Comparison of ENCODE assay signal across 2 cellular contexts in the genomic region with DNA sequence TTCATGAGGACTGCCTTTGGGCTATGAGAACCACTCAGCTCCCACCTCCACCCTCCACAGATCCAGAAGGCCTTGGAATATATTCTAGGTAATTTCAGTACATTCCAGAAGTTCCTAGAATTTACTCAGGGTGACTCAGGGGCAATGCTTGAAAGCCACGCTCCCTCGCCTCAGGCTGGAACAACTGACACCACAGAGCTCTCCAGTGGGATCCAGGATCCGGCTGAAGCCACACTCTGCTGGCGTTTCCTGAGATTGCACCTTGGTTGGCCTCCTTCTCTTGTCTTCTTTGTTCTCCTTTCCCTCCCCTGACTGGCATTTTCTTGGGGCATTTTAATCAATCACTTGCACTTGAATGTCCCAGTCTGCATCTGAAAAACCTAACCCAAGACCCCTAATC.
TF ChIP-seq lines count a peak whose summit lies in the region.

No MANE protein-coding gene starts in this region.

TF ChIP-seq in HepG2, 621 proteins besides CTCF, POLR2A, EP300 and RAD21 (continued from another document and continues in another):
- TF ChIP-seq, protein P1, sequence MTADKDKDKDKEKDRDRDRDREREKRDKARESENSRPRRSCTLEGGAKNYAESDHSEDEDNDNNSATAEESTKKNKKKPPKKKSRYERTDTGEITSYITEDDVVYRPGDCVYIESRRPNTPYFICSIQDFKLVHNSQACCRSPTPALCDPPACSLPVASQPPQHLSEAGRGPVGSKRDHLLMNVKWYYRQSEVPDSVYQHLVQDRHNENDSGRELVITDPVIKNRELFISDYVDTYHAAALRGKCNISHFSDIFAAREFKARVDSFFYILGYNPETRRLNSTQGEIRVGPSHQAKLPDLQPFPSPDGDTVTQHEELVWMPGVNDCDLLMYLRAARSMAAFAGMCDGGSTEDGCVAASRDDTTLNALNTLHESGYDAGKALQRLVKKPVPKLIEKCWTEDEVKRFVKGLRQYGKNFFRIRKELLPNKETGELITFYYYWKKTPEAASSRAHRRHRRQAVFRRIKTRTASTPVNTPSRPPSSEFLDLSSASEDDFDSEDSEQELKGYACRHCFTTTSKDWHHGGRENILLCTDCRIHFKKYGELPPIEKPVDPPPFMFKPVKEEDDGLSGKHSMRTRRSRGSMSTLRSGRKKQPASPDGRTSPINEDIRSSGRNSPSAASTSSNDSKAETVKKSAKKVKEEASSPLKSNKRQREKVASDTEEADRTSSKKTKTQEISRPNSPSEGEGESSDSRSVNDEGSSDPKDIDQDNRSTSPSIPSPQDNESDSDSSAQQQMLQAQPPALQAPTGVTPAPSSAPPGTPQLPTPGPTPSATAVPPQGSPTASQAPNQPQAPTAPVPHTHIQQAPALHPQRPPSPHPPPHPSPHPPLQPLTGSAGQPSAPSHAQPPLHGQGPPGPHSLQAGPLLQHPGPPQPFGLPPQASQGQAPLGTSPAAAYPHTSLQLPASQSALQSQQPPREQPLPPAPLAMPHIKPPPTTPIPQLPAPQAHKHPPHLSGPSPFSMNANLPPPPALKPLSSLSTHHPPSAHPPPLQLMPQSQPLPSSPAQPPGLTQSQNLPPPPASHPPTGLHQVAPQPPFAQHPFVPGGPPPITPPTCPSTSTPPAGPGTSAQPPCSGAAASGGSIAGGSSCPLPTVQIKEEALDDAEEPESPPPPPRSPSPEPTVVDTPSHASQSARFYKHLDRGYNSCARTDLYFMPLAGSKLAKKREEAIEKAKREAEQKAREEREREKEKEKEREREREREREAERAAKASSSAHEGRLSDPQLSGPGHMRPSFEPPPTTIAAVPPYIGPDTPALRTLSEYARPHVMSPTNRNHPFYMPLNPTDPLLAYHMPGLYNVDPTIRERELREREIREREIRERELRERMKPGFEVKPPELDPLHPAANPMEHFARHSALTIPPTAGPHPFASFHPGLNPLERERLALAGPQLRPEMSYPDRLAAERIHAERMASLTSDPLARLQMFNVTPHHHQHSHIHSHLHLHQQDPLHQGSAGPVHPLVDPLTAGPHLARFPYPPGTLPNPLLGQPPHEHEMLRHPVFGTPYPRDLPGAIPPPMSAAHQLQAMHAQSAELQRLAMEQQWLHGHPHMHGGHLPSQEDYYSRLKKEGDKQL (CRISPR knock-in tag; IDR thresholded peaks at IDR 0.05; ENCODE audit: low read depth): no peak
- peak; percentile 78; the same call in 1 of the 2 replicates for TF ChIP-seq ZBTB26 (CRISPR knock-in tag; IDR thresholded peaks at IDR 0.05; ENCODE audit: borderline replicate concordance)
- TF ChIP-seq, protein P2, sequence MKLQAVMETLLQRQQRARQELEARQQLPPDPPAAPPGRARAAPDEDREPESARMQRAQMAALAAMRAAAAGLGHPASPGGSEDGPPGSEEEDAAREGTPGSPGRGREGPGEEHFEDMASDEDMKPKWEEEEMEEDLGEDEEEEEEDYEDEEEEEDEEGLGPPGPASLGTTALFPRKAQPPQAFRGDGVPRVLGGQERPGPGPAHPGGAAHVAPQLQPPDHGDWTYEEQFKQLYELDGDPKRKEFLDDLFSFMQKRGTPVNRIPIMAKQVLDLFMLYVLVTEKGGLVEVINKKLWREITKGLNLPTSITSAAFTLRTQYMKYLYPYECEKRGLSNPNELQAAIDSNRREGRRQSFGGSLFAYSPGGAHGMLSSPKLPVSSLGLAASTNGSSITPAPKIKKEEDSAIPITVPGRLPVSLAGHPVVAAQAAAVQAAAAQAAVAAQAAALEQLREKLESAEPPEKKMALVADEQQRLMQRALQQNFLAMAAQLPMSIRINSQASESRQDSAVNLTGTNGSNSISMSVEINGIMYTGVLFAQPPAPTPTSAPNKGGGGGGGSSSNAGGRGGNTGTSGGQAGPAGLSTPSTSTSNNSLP (IDR thresholded peaks at IDR 0.05; ENCODE audit: low read depth, low read length): no peak
- 0 out of 2 replicates have a peak, but pooled peaks have one; percentile 54 for TF ChIP-seq ZNF619 (CRISPR knock-in tag; IDR thresholded peaks at IDR 0.05)
- peak; percentile 57; the same call in 1 of the 2 replicates for TF ChIP-seq FOSL2 (CRISPR knock-in tag; IDR thresholded peaks at IDR 0.05)
- TF ChIP-seq, protein P3, sequence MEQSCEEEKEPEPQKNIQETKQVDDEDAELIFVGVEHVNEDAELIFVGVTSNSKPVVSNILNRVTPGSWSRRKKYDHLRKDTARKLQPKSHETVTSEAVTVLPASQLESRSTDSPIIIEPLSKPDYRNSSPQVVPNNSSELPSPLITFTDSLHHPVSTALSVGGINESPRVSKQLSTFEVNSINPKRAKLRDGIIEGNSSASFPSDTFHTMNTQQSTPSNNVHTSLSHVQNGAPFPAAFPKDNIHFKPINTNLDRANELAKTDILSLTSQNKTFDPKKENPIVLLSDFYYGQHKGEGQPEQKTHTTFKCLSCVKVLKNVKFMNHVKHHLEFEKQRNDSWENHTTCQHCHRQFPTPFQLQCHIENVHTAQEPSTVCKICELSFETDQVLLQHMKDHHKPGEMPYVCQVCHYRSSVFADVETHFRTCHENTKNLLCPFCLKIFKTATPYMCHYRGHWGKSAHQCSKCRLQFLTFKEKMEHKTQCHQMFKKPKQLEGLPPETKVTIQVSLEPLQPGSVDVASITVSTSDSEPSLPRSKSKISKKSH (CRISPR knock-in tag; IDR thresholded peaks at IDR 0.05; ENCODE audit: borderline replicate concordance): no peak
- no peak for TF ChIP-seq THAP11 (CRISPR knock-in tag; IDR thresholded peaks at IDR 0.05)
- no peak for TF ChIP-seq ZNF235 (CRISPR knock-in tag; IDR thresholded peaks at IDR 0.05; ENCODE audit: borderline replicate concordance)
- no peak for TF ChIP-seq ZNF839 (CRISPR knock-in tag; IDR thresholded peaks at IDR 0.05; ENCODE audit: borderline replicate concordance)
- no peak for TF ChIP-seq NFATC3 (CRISPR knock-in tag; IDR thresholded peaks at IDR 0.05)
- TF ChIP-seq HMGA1 (CRISPR knock-in tag; conservative IDR thresholded peaks at IDR 0.05): no peak
- TF ChIP-seq SMC3 (IDR thresholded peaks at IDR 0.05; ENCODE audit: low read length): peak; percentile 36; the same call in 1 of the 2 replicates
- TF ChIP-seq RBM22 (optimal IDR thresholded peaks at IDR 0.05; ENCODE audit: low read length): no peak
- TF ChIP-seq CREB1 (IDR thresholded peaks at IDR 0.05): no peak
- no peak for TF ChIP-seq CREB1 (CRISPR knock-in tag; IDR thresholded peaks at IDR 0.05)
- no peak for TF ChIP-seq NCOR1 (IDR thresholded peaks at IDR 0.05; ENCODE audit: borderline replicate concordance, low read length)

TF ChIP-seq in WTC11, 78 proteins besides CTCF, POLR2A, EP300 and RAD21 (continued from another document):
- TF ChIP-seq, protein P4, sequence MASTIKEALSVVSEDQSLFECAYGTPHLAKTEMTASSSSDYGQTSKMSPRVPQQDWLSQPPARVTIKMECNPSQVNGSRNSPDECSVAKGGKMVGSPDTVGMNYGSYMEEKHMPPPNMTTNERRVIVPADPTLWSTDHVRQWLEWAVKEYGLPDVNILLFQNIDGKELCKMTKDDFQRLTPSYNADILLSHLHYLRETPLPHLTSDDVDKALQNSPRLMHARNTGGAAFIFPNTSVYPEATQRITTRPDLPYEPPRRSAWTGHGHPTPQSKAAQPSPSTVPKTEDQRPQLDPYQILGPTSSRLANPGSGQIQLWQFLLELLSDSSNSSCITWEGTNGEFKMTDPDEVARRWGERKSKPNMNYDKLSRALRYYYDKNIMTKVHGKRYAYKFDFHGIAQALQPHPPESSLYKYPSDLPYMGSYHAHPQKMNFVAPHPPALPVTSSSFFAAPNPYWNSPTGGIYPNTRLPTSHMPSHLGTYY (CRISPR knock-in tag; IDR thresholded peaks at IDR 0.05): no peak
- TF ChIP-seq ATF2 (CRISPR knock-in tag; IDR thresholded peaks at IDR 0.05; ENCODE audit: borderline replicate concordance, low read depth) (no peak), NFE2L1 (CRISPR knock-in tag; IDR thresholded peaks at IDR 0.05) (no peak), SMAD4 (CRISPR knock-in tag; IDR thresholded peaks at IDR 0.05) (no peak), TP53 (CRISPR knock-in tag; IDR thresholded peaks at IDR 0.05) (no peak)
- TF ChIP-seq, protein P5, sequence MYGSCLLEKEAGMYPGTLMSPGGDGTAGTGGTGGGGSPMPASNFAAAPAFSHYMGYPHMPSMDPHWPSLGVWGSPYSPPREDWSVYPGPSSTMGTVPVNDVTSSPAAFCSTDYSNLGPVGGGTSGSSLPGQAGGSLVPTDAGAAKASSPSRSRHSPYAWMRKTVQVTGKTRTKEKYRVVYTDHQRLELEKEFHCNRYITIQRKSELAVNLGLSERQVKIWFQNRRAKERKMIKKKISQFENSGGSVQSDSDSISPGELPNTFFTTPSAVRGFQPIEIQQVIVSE (CRISPR knock-in tag; IDR thresholded peaks at IDR 0.05; ENCODE audit: borderline replicate concordance): no peak
- TF ChIP-seq, protein P6, sequence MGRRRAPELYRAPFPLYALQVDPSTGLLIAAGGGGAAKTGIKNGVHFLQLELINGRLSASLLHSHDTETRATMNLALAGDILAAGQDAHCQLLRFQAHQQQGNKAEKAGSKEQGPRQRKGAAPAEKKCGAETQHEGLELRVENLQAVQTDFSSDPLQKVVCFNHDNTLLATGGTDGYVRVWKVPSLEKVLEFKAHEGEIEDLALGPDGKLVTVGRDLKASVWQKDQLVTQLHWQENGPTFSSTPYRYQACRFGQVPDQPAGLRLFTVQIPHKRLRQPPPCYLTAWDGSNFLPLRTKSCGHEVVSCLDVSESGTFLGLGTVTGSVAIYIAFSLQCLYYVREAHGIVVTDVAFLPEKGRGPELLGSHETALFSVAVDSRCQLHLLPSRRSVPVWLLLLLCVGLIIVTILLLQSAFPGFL (CRISPR knock-in tag; IDR thresholded peaks at IDR 0.05; ENCODE audit: borderline replicate concordance): no peak
TF ChIP-seq in WTC11: peak in this region for 0.
